Comparison of ENCODE assay signal across 28 cellular contexts in genomic region chr17:68480885-68481284, GRCh38.
"Had no signal": no experiment of that assay in that cellular context is flagged by ENCODE, and none has a peak within 500 bp of the region (broad histone marks: within the 10 kb centered on the region; RNA-seq: fewer than 3 reads in every experiment).

No MANE protein-coding gene starts in this region.

- ATAC-seq: natural killer cell; psoas muscle; right cardiac atrium; right lobe of liver; stimulated activated effector memory CD8-positive, alpha-beta T cell treated with anti-CD3 and anti-CD28 coated beads, Interleukin-12 subunit alpha, Interleukin-12 subunit beta, amount 100 ng/mL, for 72 hours; stimulated activated naive B cell treated with anti-CD40 and anti-IgM and Interleukin-4, amounts not matched to agents 10 μg/mL and 1 μg/mL and 100 μg/mL, for 72 hours had no signal

- H3K4me3 Mint-ChIP-seq: natural killer cell; nephron; neural progenitor cell; stimulated activated effector memory CD8-positive, alpha-beta T cell treated with anti-CD3 and anti-CD28 coated beads, Interleukin-12 subunit alpha, Interleukin-12 subunit beta, amount 100 ng/mL, for 72 hours; stimulated activated naive B cell treated with anti-CD40 and anti-IgM and Interleukin-4, amounts not matched to agents 10 μg/mL and 1 μg/mL and 100 μg/mL, for 72 hours; stimulated activated naive CD8-positive, alpha-beta T cell treated with anti-CD3 and anti-CD28 coated beads, Interleukin-15, Interleukin-2, amounts not matched to agents 100 ng/mL and 50 ng/mL, for 24 hours had no signal

- H3K4me1 ChIP-seq: neural progenitor cell, psoas muscle, sigmoid colon, stomach, thyroid gland, vagina had no signal

- H3K4me1 Mint-ChIP-seq: natural killer cell; neural progenitor cell; stimulated activated effector memory CD8-positive, alpha-beta T cell treated with anti-CD3 and anti-CD28 coated beads, Interleukin-12 subunit alpha, Interleukin-12 subunit beta, amount 100 ng/mL, for 72 hours had no signal

- H3K9ac ChIP-seq: neural progenitor cell, parathyroid adenoma had no signal

- H2AFZ ChIP-seq: neural progenitor cell, parathyroid adenoma had no signal

- H3K27ac ChIP-seq: neural progenitor cell, ovary, parathyroid adenoma, psoas muscle, right lobe of liver, sigmoid colon, stomach, thoracic aorta, thyroid gland, tibial nerve, upper lobe of left lung, vagina had no signal

- H3K27ac Mint-ChIP-seq: natural killer cell; nephron; neural progenitor cell; progenitor cell of endocrine pancreas; stimulated activated effector memory CD8-positive, alpha-beta T cell treated with anti-CD3 and anti-CD28 coated beads, Interleukin-12 subunit alpha, Interleukin-12 subunit beta, amount 100 ng/mL, for 72 hours; stimulated activated naive B cell treated with anti-CD40 and anti-IgM and Interleukin-4, amounts not matched to agents 10 μg/mL and 1 μg/mL and 100 μg/mL, for 72 hours; stimulated activated naive CD8-positive, alpha-beta T cell treated with anti-CD3 and anti-CD28 coated beads, Interleukin-15, Interleukin-2, amounts not matched to agents 100 ng/mL and 50 ng/mL, for 24 hours had no signal

- H3K9me3 ChIP-seq: ovary, psoas muscle, right lobe of liver, sigmoid colon, stomach, thoracic aorta, thyroid gland, tibial nerve, upper lobe of left lung, vagina had no signal

- DNase-seq: natural killer cell; occipital lobe; ovary; posterior cingulate gyrus; psoas muscle; right cardiac atrium; right lobe of liver; sigmoid colon; small intestine; stimulated activated CD4-positive, alpha-beta T cell treated with anti-CD3 and anti-CD28 coated beads, Interleukin-15, amount 100 ng/mL, for 24 hours; stimulated activated CD4-positive, alpha-beta T cell treated with anti-CD3 and anti-CD28 coated beads, Interleukin-2, amount 100 ng/mL, for 24 hours; stimulated activated CD4-positive, alpha-beta T cell treated with anti-CD3 and anti-CD28 coated beads, Interleukin-2, amount 100 ng/mL, for 48 hours; stimulated activated CD4-positive, alpha-beta T cell treated with anti-CD3 and anti-CD28 coated beads, Interleukin-4, amount 100 ng/mL, for 24 hours; stimulated activated naive B cell treated with anti-CD40 and anti-IgM and Interleukin-4, amounts not matched to agents 10 μg/mL and 1 μg/mL and 100 μg/mL, for 72 hours; stimulated activated naive CD4-positive, alpha-beta T cell treated with Interleukin-2 at 50 U/mL for 16 hours; stomach; thyroid gland; trophoblast cell; upper lobe of left lung had no signal

- H3K4me3 ChIP-seq: neural progenitor cell, ovary, psoas muscle, right lobe of liver, sigmoid colon, stomach, thoracic aorta, thyroid gland, tibial nerve, upper lobe of left lung, vagina had no signal

- H3K36me3 ChIP-seq: neural progenitor cell, ovary, right lobe of liver, sigmoid colon, stomach, thoracic aorta, thyroid gland, tibial nerve, upper lobe of left lung, vagina had no signal

- H3K4me2 ChIP-seq: neural progenitor cell had no signal

- H3K27me3 ChIP-seq: neural progenitor cell, ovary, right lobe of liver, stomach, thyroid gland, tibial nerve, upper lobe of left lung, vagina had no signal

- H3K36me3 Mint-ChIP-seq: natural killer cell; neural progenitor cell; stimulated activated effector memory CD8-positive, alpha-beta T cell treated with anti-CD3 and anti-CD28 coated beads, Interleukin-12 subunit alpha, Interleukin-12 subunit beta, amount 100 ng/mL, for 72 hours had no signal

- H3K79me2 ChIP-seq: parathyroid adenoma had no signal

- H3K9me3 Mint-ChIP-seq: natural killer cell, nephron, neural progenitor cell had no signal
